ENCODE assay signal across 9 cellular contexts in genomic region chr18:59067873-59068272, GRCh38.
DNase-seq lines count a peak whose midpoint lies in the region; ATAC-seq and TF ChIP-seq lines count a peak whose summit lies in the region.
"Had no signal": no experiment of that assay in that cellular context is flagged by ENCODE, and none has a peak within 500 bp of the region (broad histone marks: within the 10 kb centered on the region; RNA-seq: fewer than 3 reads in every experiment).

No MANE protein-coding gene starts in this region.

- CTCF ChIA-PET in AG04450 (lab: Charles Lee) = interaction anchor here (1.1 to 11.1 kb wide), 5 partner anchors 11 to 568 kb away, joined by 4 to 269 read pairs (median 5); no protein-coding TSS in a partner anchor

- peak; percentile 63 for TF ChIP-seq CTCF in AG04450 (IDR thresholded peaks at IDR 0.05; ENCODE audit: low read depth, low read length)
- peak; percentile 58 for TF ChIP-seq CTCF in GM10266 (IDR thresholded peaks at IDR 0.05; ENCODE audit: control insufficient read depth, insufficient read depth, low read depth, missing control alignments)

- no peak overlapping the region for H3K27ac ChIP-seq in AG04450 (ENCODE audit: low read depth, low read length)
- H3K27ac ChIP-seq: SJSA1 had no signal

- no peak overlapping the region for H3K4me3 ChIP-seq in AG04450 (ENCODE audit: low read depth, low read length)
- H3K4me3 ChIP-seq: SJSA1 had no signal

- peaks cover 7% of the 10 kb centered on the region for H3K27me3 ChIP-seq in AG04450 (ENCODE audit: control insufficient read depth, insufficient read depth, low read length)
- H3K27me3 ChIP-seq: SJSA1 had no signal

- ATAC-seq in HG03175 (IDR thresholded peaks at IDR 0.05; ENCODE audit: unreplicated experiment) = no peak
- ATAC-seq in GM18873 (IDR thresholded peaks at IDR 0.05; ENCODE audit: low FRiP score, unreplicated experiment) = no peak

- DNase-seq in AG04450 (ENCODE audit: low read depth, low spot score) = no peak
- no peak for DNase-seq in GM10266 (ENCODE audit: extremely low spot score)
- peak; percentile 22 for DNase-seq in RPMI7951 (ENCODE audit: low read depth)
- peak; percentile 33 for DNase-seq in iPS-NIHi7 (ENCODE audit: extremely low spot score)
- no peak for DNase-seq in hepatic stellate cell (ENCODE audit: low spot score)
- no peak for DNase-seq in amniotic stem cell (lab: John Stamatoyannopoulos, UW)

- no peaks in the 10 kb centered on the region for H3K9me3 ChIP-seq in AG04450 (ENCODE audit: control insufficient read depth, insufficient read depth, low read length)
- H3K9me3 ChIP-seq: SJSA1 had no signal

- POLR2A ChIA-PET in AG04450 (lab: Yijun Ruan, JAX) = no interaction called here

Comparison
In these comparisons a context has a peak if more than half of its experiments do, and no peak if none do; other contexts are left out.
1. DNase-seq: peak in RPMI7951 (single experiment) and iPS-NIHi7 (single experiment); none in AG04450 (single experiment), GM10266 (single experiment), hepatic stellate cell (single experiment) and amniotic stem cell (single experiment).